Comparison of ENCODE assay signal across 15 cellular contexts in genomic region chr7:54782829-54783228, GRCh38. TPM values are rescaled to one million over a fixed set of nuclear protein-coding genes. Genes with fewer than 3 reads are reported as not detected.
A peak's percentile ranks its signal among the peaks of the same experiment; 100 is the strongest.
DNase-seq lines count a peak whose midpoint lies in the region; ATAC-seq and TF ChIP-seq lines count a peak whose summit lies in the region.
"Had no signal": no experiment of that assay in that cellular context is flagged by ENCODE, and none has a peak within 500 bp of the region (broad histone marks: within the 10 kb centered on the region; RNA-seq: fewer than 3 reads in every experiment).

No MANE protein-coding gene starts in this region.

- H3K4me3 Mint-ChIP-seq in neural progenitor cell: no peak overlapping the region
- H3K4me3 Mint-ChIP-seq in stimulated activated naive B cell treated with anti-CD40 and anti-IgM and Interleukin-4, amounts not matched to agents 10 μg/mL and 1 μg/mL and 100 μg/mL, for 72 hours: no peak overlapping the region
- H3K4me3 Mint-ChIP-seq: CD4-positive, alpha-beta memory T cell had no signal

- DNase-seq in esophagus muscularis mucosa (ENCODE audit: extremely low spot score) (peak; percentile 72), neural progenitor cell (ENCODE audit: low spot score) (peak; percentile 15), GDM1 (lab: John Stamatoyannopoulos, UW) (no peak)
- DNase-seq in stimulated activated naive B cell treated with anti-CD40 and anti-IgM and Interleukin-4, amounts not matched to agents 10 μg/mL and 1 μg/mL and 100 μg/mL, for 72 hours: no peak
- no peak for DNase-seq in stimulated activated CD4-positive, alpha-beta T cell treated with anti-CD3 and anti-CD28 coated beads, Interleukin-2, amount 100 ng/mL, for 24 hours
- DNase-seq: BE2C; CD4-positive, alpha-beta memory T cell; DMS79 had no signal

- H3K36me3 ChIP-seq in HUES6 (ENCODE audit: control insufficient read depth, insufficient read depth, low read length) (no peaks in the 10 kb centered on the region), esophagus muscularis mucosa (no peaks in the 10 kb centered on the region), neural progenitor cell (no peaks in the 10 kb centered on the region)
- H3K36me3 ChIP-seq: BE2C had no signal

- intact Hi-C loops in esophagus muscularis mucosa (cut with DNase I): loop anchor here (5.0 kb wide), 1 partner anchor 234 kb away; the partner anchor contains the start of gene EGFR

- TF ChIP-seq EP300 in esophagus muscularis mucosa (IDR thresholded peaks at IDR 0.05): no peak

- H3K27me3 Mint-ChIP-seq in neural progenitor cell (ENCODE audit: insufficient read depth, low read depth): peaks cover 9% of the 10 kb centered on the region
- peaks cover 22 to 32% of the 10 kb centered on the region in 2 donors for H3K27me3 Mint-ChIP-seq in stimulated activated naive B cell treated with anti-CD40 and anti-IgM and Interleukin-4, amounts not matched to agents 10 μg/mL and 1 μg/mL and 100 μg/mL, for 72 hours

- peak overlapping the region; percentile 85 for H2AFZ ChIP-seq in neural progenitor cell (replicated peaks)

- 93% methylated on average over 8 of the region's 8 CpGs for WGBS in esophagus muscularis mucosa

- H3K9me3 ChIP-seq in HUES6 (ENCODE audit: control insufficient read depth, insufficient read depth, low read depth, low read length): no peaks in the 10 kb centered on the region
- H3K9me3 ChIP-seq in esophagus muscularis mucosa: no peaks in the 10 kb centered on the region
- H3K9me3 ChIP-seq in neural progenitor cell (ENCODE audit: low read depth): no peaks in the 10 kb centered on the region
- H3K9me3 ChIP-seq: A549, BE2C had no signal

- peaks cover 27% of the 10 kb centered on the region for H3K4me1 ChIP-seq in HUES6 (ENCODE audit: control insufficient read depth, insufficient read depth, low read length)
- H3K4me1 ChIP-seq in esophagus muscularis mucosa: no peaks in the 10 kb centered on the region
- H3K4me1 ChIP-seq in neural progenitor cell: peaks cover 10% of the 10 kb centered on the region
- H3K4me1 ChIP-seq: BE2C had no signal

- no peaks in the 10 kb centered on the region for H4K20me1 ChIP-seq in neural progenitor cell (ENCODE audit: low read depth)

- no peaks in the 10 kb centered on the region for H3K9me3 Mint-ChIP-seq in neural progenitor cell
- no peaks in the 10 kb centered on the region for H3K9me3 Mint-ChIP-seq in stimulated activated naive B cell treated with anti-CD40 and anti-IgM and Interleukin-4, amounts not matched to agents 10 μg/mL and 1 μg/mL and 100 μg/mL, for 72 hours

- peaks cover 5% of the 10 kb centered on the region; the same call in 1 of the 2 replicates for H3K27me3 ChIP-seq in HUES6 (ENCODE audit: control insufficient read depth, insufficient read depth, low read length)
- no peaks in the 10 kb centered on the region for H3K27me3 ChIP-seq in esophagus muscularis mucosa
- no peaks in the 10 kb centered on the region for H3K27me3 ChIP-seq in neural progenitor cell
- H3K27me3 ChIP-seq: BE2C had no signal

- no peaks in the 10 kb centered on the region for H3F3A ChIP-seq in neural progenitor cell (ENCODE audit: low read depth)

- no peak for ATAC-seq in stimulated activated naive B cell treated with anti-CD40 and anti-IgM and Interleukin-4, amounts not matched to agents 10 μg/mL and 1 μg/mL and 100 μg/mL, for 72 hours (replicated peaks)
- ATAC-seq in HG03565 (IDR thresholded peaks at IDR 0.05; ENCODE audit: unreplicated experiment): no peak
- ATAC-seq: A549, HCT116, HepG2 had no signal

- no peak overlapping the region for H3K27ac Mint-ChIP-seq in neural progenitor cell
- no peak overlapping the region for H3K27ac Mint-ChIP-seq in stimulated activated naive B cell treated with anti-CD40 and anti-IgM and Interleukin-4, amounts not matched to agents 10 μg/mL and 1 μg/mL and 100 μg/mL, for 72 hours
- H3K27ac Mint-ChIP-seq: CD4-positive, alpha-beta memory T cell had no signal

- H3K4me2 ChIP-seq in neural progenitor cell: no peak overlapping the region
- H3K4me2 ChIP-seq: A549, KMS-11 had no signal

- TF ChIP-seq CTCF in esophagus muscularis mucosa (IDR thresholded peaks at IDR 0.05): no peak
- TF ChIP-seq CTCF in neural progenitor cell (IDR thresholded peaks at IDR 0.05): no peak

- H3K4me3 ChIP-seq in HUES6 (ENCODE audit: low read depth, low read length) (no peak overlapping the region), esophagus muscularis mucosa (no peak overlapping the region), neural progenitor cell (no peak overlapping the region)
- H3K4me3 ChIP-seq: A549 had no signal

- H3K36me3 Mint-ChIP-seq in neural progenitor cell: no peaks in the 10 kb centered on the region
- no peaks in the 10 kb centered on the region for H3K36me3 Mint-ChIP-seq in stimulated activated naive B cell treated with anti-CD40 and anti-IgM and Interleukin-4, amounts not matched to agents 10 μg/mL and 1 μg/mL and 100 μg/mL, for 72 hours
- H3K36me3 Mint-ChIP-seq: CD4-positive, alpha-beta memory T cell had no signal

- no peak overlapping the region for H3K27ac ChIP-seq in HUES6 (ENCODE audit: low read depth, low read length)
- H3K27ac ChIP-seq in esophagus muscularis mucosa (replicated peaks in 1 of 4): no peak overlapping the region
- no peak overlapping the region for H3K27ac ChIP-seq in neural progenitor cell
- H3K27ac ChIP-seq: A549, C4-2B, KMS-11 had no signal

- H3K4me1 Mint-ChIP-seq in neural progenitor cell: peaks cover 15% of the 10 kb centered on the region
- no peaks in the 10 kb centered on the region for H3K4me1 Mint-ChIP-seq in stimulated activated naive B cell treated with anti-CD40 and anti-IgM and Interleukin-4, amounts not matched to agents 10 μg/mL and 1 μg/mL and 100 μg/mL, for 72 hours
- H3K4me1 Mint-ChIP-seq: CD4-positive, alpha-beta memory T cell had no signal

- no peaks in the 10 kb centered on the region for H3K79me2 ChIP-seq in neural progenitor cell (ENCODE audit: low read depth)

- TF ChIP-seq POLR2A in esophagus muscularis mucosa (IDR thresholded peaks at IDR 0.05; ENCODE audit: low read depth): no peak

- H3K9ac ChIP-seq in HUES6 (ENCODE audit: low read length) (peak overlapping the region; percentile 46), neural progenitor cell (no peak overlapping the region)
- H3K9ac ChIP-seq: KMS-11 had no signal

RNA-seq across cellular contexts. Expression of gene SEC61G, which starts 23.8 kb away (rescaled TPM):
- total RNA-seq in esophagus muscularis mucosa (100 to 1,000 TPM in 2 of 4 donors, 10 to 100 TPM in 2; 85.6 to 242 (median 148) TPM), neural progenitor cell (ENCODE audit: low replicate concordance) (516 and 966 TPM in 2 replicates)

Comparison
In these comparisons a context has a peak if more than half of its experiments do, and no peak if none do; other contexts are left out.
1. DNase-seq: peak in esophagus muscularis mucosa (single experiment) and neural progenitor cell (single experiment); none in stimulated activated naive B cell treated with anti-CD40 and anti-IgM and Interleukin-4, amounts not matched to agents 10 μg/mL and 1 μg/mL and 100 μg/mL, for 72 hours (single experiment), GDM1 (single experiment) and stimulated activated CD4-positive, alpha-beta T cell treated with anti-CD3 and anti-CD28 coated beads, Interleukin-2, amount 100 ng/mL, for 24 hours (0 of 2).